8 cellular contexts compared by ENCODE assay signal in the genomic region with DNA sequence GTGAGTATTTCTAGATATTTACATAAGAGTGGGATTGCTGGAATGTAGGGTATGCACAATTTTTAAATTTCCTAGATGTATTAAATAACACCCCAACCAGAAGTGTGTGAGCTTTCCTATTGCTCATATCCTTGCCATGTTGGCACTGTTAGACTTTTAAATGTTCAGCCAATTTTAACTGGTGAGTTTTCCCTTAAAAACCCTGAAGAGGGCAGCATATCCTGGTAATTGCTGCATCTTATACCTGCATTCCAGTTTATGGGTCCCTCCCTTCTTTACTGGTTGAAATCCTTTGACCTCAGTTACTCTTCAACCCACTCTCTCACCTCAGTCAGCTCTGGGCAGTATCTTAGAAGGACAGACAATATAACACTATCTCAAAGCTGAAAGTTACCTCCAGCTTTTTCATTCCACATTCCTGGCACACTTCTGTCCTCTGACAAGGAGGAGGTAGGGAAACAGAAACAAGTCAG.
DNase-seq lines count a peak whose midpoint lies in the region; ATAC-seq and TF ChIP-seq lines count a peak whose summit lies in the region.

No MANE protein-coding gene starts in this region.

- peak overlapping the region; percentile 35 to 72 for H3K27ac ChIP-seq in coronary artery

- H3K9me3 Mint-ChIP-seq in nephron, result no peaks in the 10 kb centered on the region
- H3K9me3 Mint-ChIP-seq in natural killer cell treated with Interleukin-12 subunit alpha and Interleukin-12 subunit beta and Interleukin-15 and Interleukin-18, amount 100 ng/mL, for 72 hours, result no peaks in the 10 kb centered on the region

- peak overlapping the region; percentile 69 to 85 (median 71) for H3K27ac Mint-ChIP-seq in nephron
- no peak overlapping the region for H3K27ac Mint-ChIP-seq in natural killer cell treated with Interleukin-12 subunit alpha and Interleukin-12 subunit beta and Interleukin-15 and Interleukin-18, amount 100 ng/mL, for 72 hours

- H3K4me1 Mint-ChIP-seq in nephron, result peaks cover 40% of the 10 kb centered on the region
- H3K4me1 Mint-ChIP-seq in natural killer cell treated with Interleukin-12 subunit alpha and Interleukin-12 subunit beta and Interleukin-15 and Interleukin-18, amount 100 ng/mL, for 72 hours (ENCODE audit: low read depth in 2 of 2), result no peaks in the 10 kb centered on the region

- no peaks in the 10 kb centered on the region for H3K36me3 Mint-ChIP-seq in nephron (ENCODE audit: low read depth)
- no peaks in the 10 kb centered on the region for H3K36me3 Mint-ChIP-seq in natural killer cell treated with Interleukin-12 subunit alpha and Interleukin-12 subunit beta and Interleukin-15 and Interleukin-18, amount 100 ng/mL, for 72 hours

- in situ Hi-C loops in GM13976 (cut with MboI; ENCODE audit: low sequenced_read_pairs, unreplicated experiment), result no loop called here

- no peak overlapping the region for H3K4me3 Mint-ChIP-seq in nephron
- no peak overlapping the region for H3K4me3 Mint-ChIP-seq in natural killer cell treated with Interleukin-12 subunit alpha and Interleukin-12 subunit beta and Interleukin-15 and Interleukin-18, amount 100 ng/mL, for 72 hours

- no peak for DNase-seq in GM10266 (ENCODE audit: extremely low spot score)
- DNase-seq in NAMALWA (ENCODE audit: low spot score), result peak; percentile 48
- DNase-seq in coronary artery (ENCODE audit: low spot score), result no peak
- no peak for DNase-seq in GM13976 (ENCODE audit: low spot score)
- DNase-seq in natural killer cell treated with Interleukin-12 subunit alpha and Interleukin-12 subunit beta and Interleukin-15 and Interleukin-18, amount 100 ng/mL, for 72 hours (ENCODE audit: low spot score), result no peak
- DNase-seq in stimulated activated CD4-positive, alpha-beta T cell treated with anti-CD3 and anti-CD28 coated beads, Interleukin-2, amount 100 ng/mL, for 48 hours, result no peak

- peak; percentile 11 for TF ChIP-seq CTCF in GM10266 (IDR thresholded peaks at IDR 0.05; ENCODE audit: control insufficient read depth, insufficient read depth, low read depth, missing control alignments)
- TF ChIP-seq CTCF in coronary artery (IDR thresholded peaks at IDR 0.05), result peak; percentile 31
- peak; percentile 51 to 65 (median 60) for TF ChIP-seq CTCF in nephron (IDR thresholded peaks at IDR 0.05; ENCODE audit: unreplicated experiment in 3 of 3)
- TF ChIP-seq CTCF in GM13976 (IDR thresholded peaks at IDR 0.05; ENCODE audit: borderline replicate concordance, control extremely low read depth, extremely low read depth, insufficient read depth, missing control alignments), result no peak

- ATAC-seq in natural killer cell treated with Interleukin-12 subunit alpha and Interleukin-12 subunit beta and Interleukin-15 and Interleukin-18, amount 100 ng/mL, for 72 hours, result no peak
- no peak for ATAC-seq in GM19035 (IDR thresholded peaks at IDR 0.05; ENCODE audit: unreplicated experiment)

- H3K27me3 Mint-ChIP-seq in nephron (ENCODE audit: low read depth), result no peaks in the 10 kb centered on the region
- H3K27me3 Mint-ChIP-seq in natural killer cell treated with Interleukin-12 subunit alpha and Interleukin-12 subunit beta and Interleukin-15 and Interleukin-18, amount 100 ng/mL, for 72 hours, result peaks cover 0 to 2% of the 10 kb centered on the region in 2 donors

- no peak overlapping the region for H3K4me3 ChIP-seq in coronary artery

Comparison
In these comparisons a context has a peak if more than half of its experiments do, and no peak if none do; other contexts are left out.
1. H3K27ac Mint-ChIP-seq: peak in nephron (3 of 3); none in natural killer cell treated with Interleukin-12 subunit alpha and Interleukin-12 subunit beta and Interleukin-15 and Interleukin-18, amount 100 ng/mL, for 72 hours (0 of 2).